ENCODE assay signal across 14 cellular contexts in genomic region chr10:125148576-125148975, GRCh38. TPM values are rescaled to one million over a fixed set of nuclear protein-coding genes. Genes with fewer than 3 reads are reported as not detected.
DNase-seq lines count a peak whose midpoint lies in the region; ATAC-seq and TF ChIP-seq lines count a peak whose summit lies in the region.
"Had no signal": no experiment of that assay in that cellular context is flagged by ENCODE, and none has a peak within 500 bp of the region (broad histone marks: within the 10 kb centered on the region; RNA-seq: fewer than 3 reads in every experiment).

No MANE protein-coding gene starts in this region.

- no peak for ATAC-seq in HG02981 (IDR thresholded peaks at IDR 0.05; ENCODE audit: unreplicated experiment)

- H3K27me3 ChIP-seq in hepatocyte, result no peaks in the 10 kb centered on the region
- no peaks in the 10 kb centered on the region for H3K27me3 ChIP-seq in rectal smooth muscle tissue (ENCODE audit: control insufficient read depth, insufficient read depth, low read length)
- H3K27me3 ChIP-seq: cardiac muscle cell had no signal

- H3K4me3 ChIP-seq in hepatocyte (no peak overlapping the region), rectal smooth muscle tissue (ENCODE audit: low read length) (no peak overlapping the region)
- H3K4me3 ChIP-seq: cardiac muscle cell had no signal

- intact Hi-C loops in CD14-positive monocyte (cut with micrococcal nuclease), result loop anchor here in 1 of 2 donors (5.0 to 10.0 kb wide), 3 partner anchors 86 to 586 kb away; no protein-coding TSS in a partner anchor

- H4K20me1 ChIP-seq in hepatocyte (ENCODE audit: insufficient read depth, poor library complexity, severe bottlenecking), result peaks cover 84% of the 10 kb centered on the region

- H3K79me2 ChIP-seq in hepatocyte, result peaks cover 100% of the 10 kb centered on the region

- no peaks in the 10 kb centered on the region for H3K9me3 Mint-ChIP-seq in CD14-positive monocyte

- H3K9ac ChIP-seq in rectal smooth muscle tissue (ENCODE audit: low read length), result no peak overlapping the region

- H2AFZ ChIP-seq in hepatocyte, result no peak overlapping the region

- H3K9me2 ChIP-seq in hepatocyte (replicated peaks; ENCODE audit: insufficient read depth), result no peaks in the 10 kb centered on the region

- H3K4me1 ChIP-seq in hepatocyte (ENCODE audit: insufficient read depth), result peaks cover 68% of the 10 kb centered on the region
- peaks cover 43% of the 10 kb centered on the region for H3K4me1 ChIP-seq in rectal smooth muscle tissue (ENCODE audit: control insufficient read depth, insufficient read depth, low read length)

- peak overlapping the region; percentile 99 for H3K27ac ChIP-seq in hepatocyte
- peak overlapping the region; percentile 69 for H3K27ac ChIP-seq in rectal smooth muscle tissue (ENCODE audit: low read depth, low read length)
- H3K27ac ChIP-seq: cardiac muscle cell had no signal

- no peak for TF ChIP-seq CTCF in CD14-positive monocyte (IDR thresholded peaks at IDR 0.05)
- no peak for TF ChIP-seq CTCF in hepatocyte (IDR thresholded peaks at IDR 0.05; ENCODE audit: poor library complexity)

- DNase-seq in CD14-positive monocyte (ENCODE audit: low spot score) (no peak), amniotic epithelial cell (ENCODE audit: low read depth) (peak; percentile 72), hepatocyte (ENCODE audit: low spot score) (no peak), NCI-H226 (no peak), NCI-H526 (lab: John Stamatoyannopoulos, UW) (no peak), NCI-H1694 treated with DMSO at 0.1 percent for 48 hours (lab: John Stamatoyannopoulos, UW) (no peak)
- DNase-seq: AML-193; glutamatergic neuron; H7; stimulated activated CD4-positive, alpha-beta T cell treated with anti-CD3 and anti-CD28 coated beads, Interleukin-4, amount 100 ng/mL, for 1 hour; T-helper 9 cell had no signal

- H3K36me3 ChIP-seq in hepatocyte (replicated peaks; ENCODE audit: insufficient read depth, low read depth) (no peaks in the 10 kb centered on the region), rectal smooth muscle tissue (ENCODE audit: control insufficient read depth, insufficient read depth, low read length) (no peaks in the 10 kb centered on the region)

- no peaks in the 10 kb centered on the region for H3K27me3 Mint-ChIP-seq in CD14-positive monocyte (ENCODE audit: low read depth in 3 of 3)

- H3K4me1 Mint-ChIP-seq in CD14-positive monocyte, result peaks cover 89% of the 10 kb centered on the region

- WGBS in hepatocyte (ENCODE audit: low lambda C conversion rate, missing lambda C conversion rate), result 67% methylated on average over 5 of the region's 5 CpGs

- H3K36me3 Mint-ChIP-seq in CD14-positive monocyte, result peaks cover 20 to 26% of the 10 kb centered on the region in 2 donors

- H3K4me2 ChIP-seq in hepatocyte, result peak overlapping the region; percentile 30

- peak overlapping the region; percentile 86 to 94 (median 93) for H3K27ac Mint-ChIP-seq in CD14-positive monocyte

- H3K4me3 Mint-ChIP-seq in CD14-positive monocyte, result peak overlapping the region; percentile 73 to 87

- no peaks in the 10 kb centered on the region for H3K9me3 ChIP-seq in hepatocyte (ENCODE audit: low read depth)

RNA-seq across cellular contexts. Expression of gene CTBP2, which starts 11.8 kb away (rescaled TPM):
- polyA plus RNA-seq in CD14-positive monocyte (10 to 100 TPM; 40.9 to 41.1 TPM), hepatocyte (81.0 and 85.3 TPM in 2 replicates)
- total RNA-seq in hepatocyte, result 61.3 and 61.5 TPM in 2 replicates
